In genomic region chr12:116381240-116381743, GRCh38 we compare ENCODE assay signal across 12 cellular contexts.
DNase-seq lines count a peak whose midpoint lies in the region; ATAC-seq, FAIRE-seq and TF ChIP-seq lines count a peak whose summit lies in the region.
"Had no signal": no experiment of that assay in that cellular context is flagged by ENCODE, and none has a peak within 500 bp of the region (broad histone marks: within the 10 kb centered on the region; RNA-seq: fewer than 3 reads in every experiment).

No MANE protein-coding gene starts in this region.

- H3K4me2 ChIP-seq in K562 (ENCODE audit: insufficient read depth, low read length) (no peak overlapping the region), mesendoderm (ENCODE audit: low read length) (peak overlapping the region; percentile 54)

- DNase-seq in HFF-Myc (ENCODE audit: extremely low read depth, low read depth) (no peak), K562 (ENCODE audit: extremely low read depth in 1 of 4, low spot score in 3 of 4) (no peak), mesendoderm (no peak), type B pancreatic cell (ENCODE audit: extremely low spot score, unreplicated experiment) (no peak), DMS114 treated with DMSO at 0.1 percent for 48 hours (lab: John Stamatoyannopoulos, UW; ENCODE audit: unreplicated experiment) (no peak)
- no peak for DNase-seq in stimulated activated naive CD4-positive, alpha-beta T cell treated with Interleukin-2 at 50 U/mL for 16 hours (lab: John Stamatoyannopoulos, UW)
- DNase-seq: activated T-cell treated with anti-CD3 and anti-CD28 coated beads for 4 hours, stomach, T-cell had no signal

- no TSS peak for BruUV-seq in K562 (replicated peaks; lab: Mats Ljungman, UMichigan)

- TF ChIP-seq EP300 in K562 (IDR thresholded peaks at IDR 0.05; ENCODE audit: low read length), result no peak

- no peaks in the 10 kb centered on the region for H4K20me1 ChIP-seq in K562 (replicated peaks; ENCODE audit: control insufficient read depth, insufficient read depth, low read length)

- peak overlapping the region; percentile 30 for H4K8ac ChIP-seq in mesendoderm (ENCODE audit: low read depth, low read length)

- H3K9ac ChIP-seq in K562 (ENCODE audit: insufficient read depth in 1 of 2, low read depth in 2 of 2, low read length in 2 of 2), result peak overlapping the region in 1 of 2 experiments; percentile 18; a peak in 1 of 4 replicates
- peak overlapping the region; percentile 67 for H3K9ac ChIP-seq in mesendoderm (ENCODE audit: low read length)

- H3K4ac ChIP-seq in mesendoderm (ENCODE audit: low read depth, low read length), result peak overlapping the region; percentile 84

- peak overlapping the region; percentile 80 for H2AFZ ChIP-seq in K562 (ENCODE audit: low read depth, low read length)

- no peak overlapping the region for H2AK5ac ChIP-seq in mesendoderm (ENCODE audit: low read length)

- TF ChIP-seq CTCF in HFF-Myc (IDR thresholded peaks at IDR 0.05; ENCODE audit: low read depth, low read length, missing control alignments), result no peak
- TF ChIP-seq CTCF in K562 (IDR thresholded peaks at IDR 0.05 in 2 of 3, conservative IDR thresholded peaks at IDR 0.05 in 1 of 3; ENCODE audit: insufficient read depth in 2 of 3, low read depth in 1 of 3, low read length in 3 of 3), result no peak
- no peak for TF ChIP-seq CTCF in type B pancreatic cell (conservative IDR thresholded peaks at IDR 0.05)

- no peaks in the 10 kb centered on the region for H3K36me3 Mint-ChIP-seq in type B pancreatic cell
- H3K36me3 Mint-ChIP-seq: T-cell had no signal

- no peak for FAIRE-seq in K562 (lab: Jason Lieb, UNC)
- FAIRE-seq: frontal cortex, keratinocyte had no signal

- intact Hi-C loops in K562 (cut with micrococcal nuclease), result no loop called here

- H2BK15ac ChIP-seq in mesendoderm (replicated peaks; ENCODE audit: low read depth), result no peak overlapping the region

- H3K4me3 ChIP-seq in HFF-Myc (replicated peaks; ENCODE audit: low read depth, low read length) (peak overlapping the region; percentile 30), K562 (no peak overlapping the region), mesendoderm (ENCODE audit: low read length) (no peak overlapping the region)
- H3K4me3 ChIP-seq: stomach had no signal

- H3K4me3 Mint-ChIP-seq in type B pancreatic cell, result peak overlapping the region; percentile 54
- H3K4me3 Mint-ChIP-seq: T-cell had no signal

- H3K79me1 ChIP-seq in mesendoderm (ENCODE audit: low read length), result no peaks in the 10 kb centered on the region

- H3K79me2 ChIP-seq in K562 (ENCODE audit: control insufficient read depth, insufficient read depth, low read length), result no peaks in the 10 kb centered on the region
- no peaks in the 10 kb centered on the region for H3K79me2 ChIP-seq in mesendoderm (ENCODE audit: control insufficient read depth, insufficient read depth, low read length)

- H3K4me1 Mint-ChIP-seq in type B pancreatic cell (ENCODE audit: unreplicated experiment), result peaks cover 37% of the 10 kb centered on the region

- H3K4me1 ChIP-seq in K562 (replicated peaks in 1 of 2; ENCODE audit: control insufficient read depth in 2 of 2, insufficient read depth in 2 of 2, low read length in 2 of 2), result peaks cover 40 to 45% of the 10 kb centered on the region in 2 experiments
- peaks cover 11% of the 10 kb centered on the region for H3K4me1 ChIP-seq in mesendoderm (ENCODE audit: control insufficient read depth, low read depth, low read length)

- POLR2A ChIA-PET in K562 (lab: Yijun Ruan, JAX), result no interaction called here

- peak overlapping the region; percentile 40 for H3K27ac Mint-ChIP-seq in type B pancreatic cell
- H3K27ac Mint-ChIP-seq: T-cell had no signal

- peaks cover 29% of the 10 kb centered on the region for H3K27me3 Mint-ChIP-seq in type B pancreatic cell

- H3K9me3 ChIP-seq in K562 (replicated peaks; ENCODE audit: control insufficient read depth, insufficient read depth, low read depth, low read length), result no peaks in the 10 kb centered on the region
- H3K9me3 ChIP-seq: stomach had no signal

- peak overlapping the region; percentile 89 for H4K5ac ChIP-seq in mesendoderm (ENCODE audit: low read length)

- no peak for ATAC-seq in K562
- ATAC-seq in HG02763 (IDR thresholded peaks at IDR 0.05; ENCODE audit: unreplicated experiment), result no peak
- ATAC-seq: T-cell had no signal

- TF ChIP-seq RAD21 in K562 (CRISPR knock-in tag; conservative IDR thresholded peaks at IDR 0.05 in 1 of 2, IDR thresholded peaks at IDR 0.05 in 1 of 2), result no peak

- peak overlapping the region; percentile 32 for H2BK120ac ChIP-seq in mesendoderm (ENCODE audit: low read depth, low read length)

- H3K27me3 ChIP-seq in K562 (ENCODE audit: control insufficient read depth in 2 of 2, insufficient read depth in 2 of 2, low read length in 2 of 2), result no peaks in the 10 kb centered on the region
- H3K27me3 ChIP-seq in mesendoderm (ENCODE audit: insufficient read depth, low read length, poor library complexity), result no peaks in the 10 kb centered on the region
- H3K27me3 ChIP-seq: stomach had no signal

- H3K18ac ChIP-seq in mesendoderm (ENCODE audit: low read length), result peak overlapping the region; percentile 34

- TF ChIP-seq POLR2A in K562 (conservative IDR thresholded peaks at IDR 0.05), result no peak

- H3K56ac ChIP-seq in mesendoderm (ENCODE audit: low read length), result peak overlapping the region; percentile 91

- WGBS in K562 (ENCODE audit: insufficient coverage, low coverage, missing lambda C conversion rate), result 67% methylated on average over 14 of the region's 14 CpGs
- WGBS in mesendoderm (ENCODE audit: extremely low coverage, insufficient coverage, low lambda C conversion rate), result no CpG with 5 or more reads among the region's 14 CpGs

- in situ Hi-C loops in K562 (cut with MboI), result no loop called here

- H3K27ac ChIP-seq in K562 (ENCODE audit: extremely low read depth, low read depth, low read length), result peak overlapping the region; percentile 42; the same call in 1 of the 3 replicates
- H3K27ac ChIP-seq in mesendoderm (ENCODE audit: low read depth, low read length), result peak overlapping the region; percentile 85

- no peaks in the 10 kb centered on the region for H3K36me3 ChIP-seq in K562 (ENCODE audit: control insufficient read depth, insufficient read depth, low read length)
- H3K36me3 ChIP-seq in mesendoderm (ENCODE audit: control insufficient read depth, insufficient read depth, low read length), result no peaks in the 10 kb centered on the region
- H3K36me3 ChIP-seq: stomach had no signal

- H2BK5ac ChIP-seq in mesendoderm (ENCODE audit: low read length), result peak overlapping the region; percentile 4

- H3K23ac ChIP-seq in mesendoderm (ENCODE audit: low read length), result no peak overlapping the region

- no peaks in the 10 kb centered on the region for H3K9me1 ChIP-seq in K562 (ENCODE audit: control insufficient read depth, insufficient read depth, low read length)

- CTCF ChIA-PET in K562 (lab: Yijun Ruan, JAX; ENCODE audit: low intra/inter-chr PET ratio), result no interaction called here

- H3K9me3 Mint-ChIP-seq in type B pancreatic cell, result no peaks in the 10 kb centered on the region
- H3K9me3 Mint-ChIP-seq: T-cell had no signal

TF ChIP-seq in K562, 482 proteins besides CTCF, POLR2A, EP300 and RAD21:
- TF ChIP-seq IRF2 (CRISPR knock-in tag; IDR thresholded peaks at IDR 0.05) (no peak), THRAP3 (IDR thresholded peaks at IDR 0.05; ENCODE audit: borderline replicate concordance) (peak; percentile 86; the same call in 1 of the 2 replicates)
- TF ChIP-seq, protein P1, sequence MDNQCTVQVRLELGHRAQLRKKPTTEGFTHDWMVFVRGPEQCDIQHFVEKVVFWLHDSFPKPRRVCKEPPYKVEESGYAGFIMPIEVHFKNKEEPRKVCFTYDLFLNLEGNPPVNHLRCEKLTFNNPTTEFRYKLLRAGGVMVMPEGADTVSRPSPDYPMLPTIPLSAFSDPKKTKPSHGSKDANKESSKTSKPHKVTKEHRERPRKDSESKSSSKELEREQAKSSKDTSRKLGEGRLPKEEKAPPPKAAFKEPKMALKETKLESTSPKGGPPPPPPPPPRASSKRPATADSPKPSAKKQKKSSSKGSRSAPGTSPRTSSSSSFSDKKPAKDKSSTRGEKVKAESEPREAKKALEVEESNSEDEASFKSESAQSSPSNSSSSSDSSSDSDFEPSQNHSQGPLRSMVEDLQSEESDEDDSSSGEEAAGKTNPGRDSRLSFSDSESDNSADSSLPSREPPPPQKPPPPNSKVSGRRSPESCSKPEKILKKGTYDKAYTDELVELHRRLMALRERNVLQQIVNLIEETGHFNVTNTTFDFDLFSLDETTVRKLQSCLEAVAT (IDR thresholded peaks at IDR 0.05), result peak in 1 of 2 experiments; percentile 92; a peak in 2 of 4 replicates
